In the genomic region with DNA sequence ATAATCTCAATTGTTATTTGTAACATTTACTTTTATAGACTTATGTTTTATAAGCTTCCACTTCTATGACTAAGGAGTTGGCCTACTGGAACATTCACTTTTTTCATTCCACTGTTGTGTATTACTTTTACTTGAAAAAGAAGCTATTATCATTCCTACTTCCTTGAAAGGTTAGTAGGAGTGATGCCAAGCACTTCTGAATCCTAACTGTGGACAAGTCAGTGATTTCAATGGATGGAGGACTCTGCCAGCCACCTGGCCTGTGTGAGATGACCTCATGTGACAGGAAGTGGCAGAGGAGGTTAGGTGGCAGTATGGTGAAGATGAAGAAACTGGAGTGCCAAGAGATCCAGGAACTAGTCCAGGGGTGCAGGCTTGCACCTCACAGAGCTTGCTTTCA, we compare ENCODE assay signal across 16 cellular contexts. TPM values are rescaled to one million over a fixed set of nuclear protein-coding genes. Genes with fewer than 3 reads are reported as not detected.
DNase-seq lines count a peak whose midpoint lies in the region; ATAC-seq and TF ChIP-seq lines count a peak whose summit lies in the region.
"Had no signal": no experiment of that assay in that cellular context is flagged by ENCODE, and none has a peak within 500 bp of the region (broad histone marks: within the 10 kb centered on the region; RNA-seq: fewer than 3 reads in every experiment).

No MANE protein-coding gene starts in this region.

- H3K4me3 ChIP-seq in breast epithelium, result no peak overlapping the region
- no peak overlapping the region for H3K4me3 ChIP-seq in right cardiac atrium (ENCODE audit: low read length)
- H3K4me3 ChIP-seq in mucosa of descending colon, result no peak overlapping the region

- TF ChIP-seq POLR2A in breast epithelium (IDR thresholded peaks at IDR 0.05), result no peak

- peak; percentile 44 to 47 for ATAC-seq in right cardiac atrium
- no peak for ATAC-seq in mucosa of descending colon
- ATAC-seq in GM21576 (IDR thresholded peaks at IDR 0.05; ENCODE audit: unreplicated experiment), result no peak
- ATAC-seq: left lobe of liver; naive thymus-derived CD8-positive, alpha-beta T cell; SK-N-SH treated with all-trans-retinoic acid at 6 μM for 48 hours had no signal

- H3K36me3 ChIP-seq in breast epithelium (no peaks in the 10 kb centered on the region), mucosa of descending colon (ENCODE audit: low read depth) (no peaks in the 10 kb centered on the region)

- TF ChIP-seq CTCF in breast epithelium (IDR thresholded peaks at IDR 0.05), result no peak
- TF ChIP-seq CTCF in mucosa of descending colon (IDR thresholded peaks at IDR 0.05), result no peak

- no peaks in the 10 kb centered on the region for H3K27me3 ChIP-seq in breast epithelium
- H3K27me3 ChIP-seq in right cardiac atrium (ENCODE audit: control insufficient read depth, insufficient read depth), result no peaks in the 10 kb centered on the region

- intact Hi-C loops in breast epithelium (cut with DNase I; ENCODE audit: low total_unique reads), result loop anchor here (5.0 kb wide), 1 partner anchor 286 kb away; no protein-coding TSS in a partner anchor
- intact Hi-C loops in right cardiac atrium (cut with DNase I), result no loop called here
- intact Hi-C loops in mucosa of descending colon (cut with DNase I, micrococcal nuclease), result no loop called here

- peak; percentile 20 for DNase-seq in NCI-H510A treated with DMSO at 0.1 percent for 48 hours (lab: John Stamatoyannopoulos, UW)
- no peak for DNase-seq in NCI-H510A (lab: John Stamatoyannopoulos, UW)
- peak in 1 of 2 donors; percentile 76 for DNase-seq in breast epithelium (ENCODE audit: low spot score in 2 of 2)
- no peak for DNase-seq in right cardiac atrium
- no peak for DNase-seq in activated CD4-positive, CD25-positive, alpha-beta regulatory T cell (lab: John Stamatoyannopoulos, UW)
- DNase-seq in mucosa of descending colon, result no peak
- DNase-seq: activated naive CD4-positive, alpha-beta T cell treated with anti-CD3 and anti-CD28 coated beads, Interleukin-2, amount 50 U/mL, for 16 hours; CD4-positive, alpha-beta T cell; central memory CD4-positive, alpha-beta T cell; naive thymus-derived CD8-positive, alpha-beta T cell; NCI-H2171 treated with DMSO at 0.1 percent for 48 hours had no signal

- H3K27ac ChIP-seq in breast epithelium, result peak overlapping the region; percentile 80 to 87
- peak overlapping the region; percentile 47 for H3K27ac ChIP-seq in right cardiac atrium (ENCODE audit: low read length)
- H3K27ac ChIP-seq in temporal lobe (ENCODE audit: low read depth, low read length), result peak overlapping the region; percentile 67
- H3K27ac ChIP-seq: VCaP had no signal

- H3K4me1 ChIP-seq in breast epithelium, result no peaks in the 10 kb centered on the region
- H3K4me1 ChIP-seq in right cardiac atrium (ENCODE audit: control insufficient read depth, insufficient read depth, low read length), result no peaks in the 10 kb centered on the region
- no peaks in the 10 kb centered on the region for H3K4me1 ChIP-seq in mucosa of descending colon (ENCODE audit: low read depth)

- H3K9me3 ChIP-seq in breast epithelium, result no peaks in the 10 kb centered on the region
- H3K9me3 ChIP-seq in right cardiac atrium (ENCODE audit: control insufficient read depth, low read length), result no peaks in the 10 kb centered on the region
- H3K9me3 ChIP-seq in mucosa of descending colon, result no peaks in the 10 kb centered on the region

RNA-seq across cellular contexts. Expression of a gene that starts 46.0 kb away (rescaled TPM):
- total RNA-seq in breast epithelium (10 to 100 TPM; 19.8 to 25.2 (median 19.9) TPM), right cardiac atrium (10 to 100 TPM; 15.7 to 32.0 (median 24.3) TPM), temporal lobe (18.4 TPM), mucosa of descending colon (10 to 100 TPM; 11.2 to 33.5 (median 21.2) TPM)
- 10.1 TPM for polyA plus RNA-seq in right cardiac atrium

RNA-seq across cellular contexts. Expression of a gene that starts 46.0 kb away (rescaled TPM):
- total RNA-seq in breast epithelium (10 to 100 TPM; 28.8 to 34.7 (median 33.4) TPM), right cardiac atrium (10 to 100 TPM; 31.8 to 35.3 (median 33.5) TPM), temporal lobe (27.8 TPM), mucosa of descending colon (10 to 100 TPM; 23.3 to 31.0 (median 26.7) TPM)
- polyA plus RNA-seq in right cardiac atrium, result 38.2 TPM

Comparison
In these comparisons a context has a peak if more than half of its experiments do, and no peak if none do; other contexts are left out.
1. ATAC-seq: peak in right cardiac atrium (2 of 2); none in mucosa of descending colon (single experiment) and GM21576 (single experiment).
2. Peak in every context shown above with its lines, with median percentiles within 50 percentile points of each other: H3K27ac ChIP-seq.